In genomic region chr6:43769526-43770416, GRCh38 we compare ENCODE assay signal across 8 cellular contexts. TPM values are rescaled to one million over a fixed set of nuclear protein-coding genes. Genes with fewer than 3 reads are reported as not detected.
DNase-seq lines count a peak whose midpoint lies in the region; ATAC-seq and TF ChIP-seq lines count a peak whose summit lies in the region.

Gene VEGFA, plus strand, starts transcription at chr6:43770211.

- DNase-seq in AG10803 (ENCODE audit: low read depth) (peak; percentile 93), NCI-H446 treated with DMSO at 0.1 percent for 48 hours (lab: John Stamatoyannopoulos, UW) (peak; percentile 64), cerebellum (ENCODE audit: low spot score) (peak; percentile 90), kidney glomerular epithelial cell (lab: John Stamatoyannopoulos, UW) (peak; percentile 92)
- DNase-seq in activated CD4-positive, alpha-beta T cell treated with anti-CD3 and anti-CD28 coated beads for 1 hour = peak; percentile 80
- peak; percentile 83 to 94 (median 87) for DNase-seq in stimulated activated CD4-positive, alpha-beta T cell treated with anti-CD3 and anti-CD28 coated beads, Interleukin-1b, Interleukin-23, amount 100 ng/mL, for 24 hours (ENCODE audit: low read depth in 4 of 4, low spot score in 1 of 4)

- ATAC-seq in GM19023 (IDR thresholded peaks at IDR 0.05; ENCODE audit: unreplicated experiment) (peak; percentile 56), HG03342 (IDR thresholded peaks at IDR 0.05; ENCODE audit: unreplicated experiment) (peak; percentile 42)

- peak; percentile 98 for TF ChIP-seq CTCF in AG10803 (conservative IDR thresholded peaks at IDR 0.05; ENCODE audit: low read length)

- peak within 1 kb of the TSS; percentile 70 for H3K4me3 ChIP-seq in AG10803 (ENCODE audit: low read length)

RNA-seq across cellular contexts. Expression of gene VEGFA, which starts in this region (rescaled TPM):
- total RNA-seq in cerebellum = 34.4 TPM

Comparison
In these comparisons a context has a peak if more than half of its experiments do, and no peak if none do; other contexts are left out.
1. Peak in every context shown above with its lines: DNase-seq, ATAC-seq and H3K4me3 ChIP-seq.